12 cellular contexts compared by ENCODE assay signal in genomic region chr15:90813796-90814192, GRCh38. TPM values are rescaled to one million over a fixed set of nuclear protein-coding genes. Genes with fewer than 3 reads are reported as not detected.
A peak's percentile ranks its signal among the peaks of the same experiment; 100 is the strongest.
DNase-seq lines count a peak whose midpoint lies in the region; ATAC-seq lines count a peak whose summit lies in the region.
"Had no signal": no experiment of that assay in that cellular context is flagged by ENCODE, and none has a peak within 500 bp of the region (broad histone marks: within the 10 kb centered on the region; RNA-seq: fewer than 3 reads in every experiment).

No MANE protein-coding gene starts in this region.

- H3K27ac ChIP-seq in cingulate gyrus (ENCODE audit: low read depth, low read length), result peak overlapping the region; percentile 81
- H3K27ac ChIP-seq: esophagus muscularis mucosa had no signal

- H3K36me3 Mint-ChIP-seq in stimulated activated memory B cell treated with anti-CD40 and anti-IgM and Interleukin-4, amounts not matched to agents 10 μg/mL and 1 μg/mL and 100 μg/mL, for 72 hours, result peaks cover 54% of the 10 kb centered on the region

- in situ Hi-C loops in SK-MEL-5 (cut with HindIII; ENCODE audit: low pct_unique_long_range_greater_than_20kb, low sequenced_read_pairs), result no loop called here

- no peak for ATAC-seq in stimulated activated memory B cell treated with anti-CD40 and anti-IgM and Interleukin-4, amounts not matched to agents 10 μg/mL and 1 μg/mL and 100 μg/mL, for 72 hours

- no peak overlapping the region for H3K4me3 Mint-ChIP-seq in stimulated activated memory B cell treated with anti-CD40 and anti-IgM and Interleukin-4, amounts not matched to agents 10 μg/mL and 1 μg/mL and 100 μg/mL, for 72 hours
- H3K4me3 Mint-ChIP-seq: naive B cell had no signal

- H3K27me3 Mint-ChIP-seq in stimulated activated memory B cell treated with anti-CD40 and anti-IgM and Interleukin-4, amounts not matched to agents 10 μg/mL and 1 μg/mL and 100 μg/mL, for 72 hours, result no peaks in the 10 kb centered on the region
- H3K27me3 Mint-ChIP-seq: naive B cell had no signal

- peaks cover 50% of the 10 kb centered on the region for H3K4me1 Mint-ChIP-seq in stimulated activated memory B cell treated with anti-CD40 and anti-IgM and Interleukin-4, amounts not matched to agents 10 μg/mL and 1 μg/mL and 100 μg/mL, for 72 hours

- H3K9me3 Mint-ChIP-seq in stimulated activated memory B cell treated with anti-CD40 and anti-IgM and Interleukin-4, amounts not matched to agents 10 μg/mL and 1 μg/mL and 100 μg/mL, for 72 hours, result no peaks in the 10 kb centered on the region
- H3K9me3 Mint-ChIP-seq: naive B cell had no signal

- H3K27ac Mint-ChIP-seq in stimulated activated memory B cell treated with anti-CD40 and anti-IgM and Interleukin-4, amounts not matched to agents 10 μg/mL and 1 μg/mL and 100 μg/mL, for 72 hours, result peak overlapping the region; percentile 21

- peak; percentile 58 for DNase-seq in activated CD8-positive, alpha-beta memory T cell treated with anti-CD3 and anti-CD28 coated beads for 24 hours
- no peak for DNase-seq in activated CD8-positive, alpha-beta memory T cell treated with anti-CD3 and anti-CD28 coated beads, Interleukin-2, amount 50 U/mL, for 48 hours
- DNase-seq in SK-MEL-5 (ENCODE audit: low read depth, low spot score) (peak; percentile 22), NCI-H82 treated with DMSO at 0.1 percent for 48 hours (lab: John Stamatoyannopoulos, UW; ENCODE audit: unreplicated experiment) (no peak), retina (no peak), GOT3 (lab: John Stamatoyannopoulos, UW) (no peak)
- DNase-seq: GF-D8, naive B cell, NCI-H1048 had no signal

RNA-seq across cellular contexts. Expression of gene FURIN, which starts 54.6 kb away (rescaled TPM):
- 38.3 and 40.7 TPM in 2 replicates for total RNA-seq in SK-MEL-5 (2014; rRNA removed; shearing (Covaris generic))
- 133 and 175 TPM in 2 replicates for polyA plus RNA-seq in SK-MEL-5 (2015; cell fraction: cytosol; rRNA removed)
- 26.5 and 29.4 TPM in 2 replicates for polyA plus RNA-seq in SK-MEL-5 (2015; cell fraction: nucleus; rRNA removed)

Comparison
In these comparisons a context has a peak if more than half of its experiments do, and no peak if none do; other contexts are left out.
1. DNase-seq: peak in activated CD8-positive, alpha-beta memory T cell treated with anti-CD3 and anti-CD28 coated beads for 24 hours (single experiment) and SK-MEL-5 (single experiment); none in activated CD8-positive, alpha-beta memory T cell treated with anti-CD3 and anti-CD28 coated beads, Interleukin-2, amount 50 U/mL, for 48 hours (single experiment), NCI-H82 treated with DMSO at 0.1 percent for 48 hours (single experiment), retina (single experiment) and GOT3 (single experiment).